ENCODE assay signal across 12 cellular contexts in the genomic region with DNA sequence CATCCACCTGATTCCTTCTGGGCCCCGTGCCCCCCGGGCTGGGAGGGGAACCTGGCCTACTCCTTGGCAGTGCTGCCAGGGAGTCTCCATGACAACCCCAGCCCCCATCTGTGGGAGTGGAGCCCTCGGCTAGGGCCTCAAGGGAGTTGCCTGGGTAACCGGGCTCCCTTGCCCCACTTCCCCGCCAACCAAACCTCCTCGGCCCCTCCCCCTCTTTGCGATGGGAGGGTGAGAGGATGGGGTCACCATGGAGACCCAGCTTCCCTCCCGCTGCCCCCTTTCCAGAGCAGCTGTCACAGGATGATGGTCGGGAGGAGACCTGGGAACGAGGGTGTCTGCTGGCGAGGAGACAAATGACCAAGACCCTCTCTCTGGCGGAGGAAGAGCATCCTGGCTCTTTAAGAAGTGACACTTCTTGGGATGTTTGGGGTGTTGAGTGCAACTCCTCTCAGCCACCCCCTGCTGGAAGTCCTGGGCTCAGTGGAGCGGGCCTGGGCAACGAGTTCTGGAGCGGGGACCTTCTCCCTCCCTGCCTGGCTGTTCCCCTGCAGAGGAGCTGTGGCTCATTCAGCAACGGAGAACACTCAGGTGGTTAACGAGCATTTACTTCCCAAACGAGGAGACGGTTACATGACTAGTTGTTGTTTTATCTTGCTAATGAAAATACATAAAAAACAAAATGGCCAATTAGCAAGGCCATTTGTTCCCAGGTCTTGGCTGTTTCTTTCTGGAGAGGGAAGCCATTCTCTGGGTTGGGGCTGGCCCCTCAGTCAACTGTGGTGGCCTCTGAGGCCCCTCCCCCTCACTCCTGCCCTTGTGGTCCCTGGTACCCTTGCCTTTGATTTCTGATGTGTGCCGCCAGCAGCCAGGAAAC.
DNase-seq lines count a peak whose midpoint lies in the region; ATAC-seq lines count a peak whose summit lies in the region.
"Had no signal": no experiment of that assay in that cellular context is flagged by ENCODE, and none has a peak within 500 bp of the region (broad histone marks: within the 10 kb centered on the region; RNA-seq: fewer than 3 reads in every experiment).

No MANE protein-coding gene starts in this region.

- no peak overlapping the region for H3K27ac Mint-ChIP-seq in activated T-helper 17 cell treated with anti-CD3 and anti-CD28 coated beads, Interleukin-2, amount 50 U/mL, for 72 hours
- H3K27ac Mint-ChIP-seq: activated CD4-positive, alpha-beta memory T cell treated with anti-CD3 and anti-CD28 coated beads for 36 hours; T-helper 1 cell treated with Interleukin-12 subunit alpha and Interleukin-12 subunit beta and Interleukin-4 antibody, amounts not matched to agents 30 μg/mL and 1 μg/mL, for 36 hours had no signal

- no peaks in the 10 kb centered on the region for H3K9me3 Mint-ChIP-seq in activated T-helper 17 cell treated with anti-CD3 and anti-CD28 coated beads, Interleukin-2, amount 50 U/mL, for 72 hours

- peak in 11 of 14 donors; percentile 35 to 87 (median 78) for DNase-seq in C1 segment of cervical spinal cord (lab: John Stamatoyannopoulos, UW)
- DNase-seq in NCI-H1105 treated with DMSO at 0.1 percent for 48 hours (lab: John Stamatoyannopoulos, UW) = peak; percentile 91
- DNase-seq in medulla oblongata (ENCODE audit: extremely low spot score) = peak; percentile 89
- DNase-seq in left cardiac atrium = no peak
- no peak for DNase-seq in activated CD4-positive, alpha-beta T cell treated with anti-CD3 and anti-CD28 coated beads for 48 hours
- no peak for DNase-seq in activated gamma-delta T cell treated with Interleukin-2 at 50 U/mL for 16 hours
- DNase-seq: activated CD4-positive, alpha-beta memory T cell treated with anti-CD3 and anti-CD28 coated beads for 36 hours; PC-3 had no signal

- no peaks in the 10 kb centered on the region for H3K36me3 Mint-ChIP-seq in activated T-helper 17 cell treated with anti-CD3 and anti-CD28 coated beads, Interleukin-2, amount 50 U/mL, for 72 hours (ENCODE audit: low read depth)
- H3K36me3 Mint-ChIP-seq: activated CD4-positive, alpha-beta memory T cell treated with anti-CD3 and anti-CD28 coated beads for 36 hours had no signal

- H3K27me3 Mint-ChIP-seq in activated T-helper 17 cell treated with anti-CD3 and anti-CD28 coated beads, Interleukin-2, amount 50 U/mL, for 72 hours = peaks cover 18% of the 10 kb centered on the region

- ATAC-seq in left cardiac atrium = no peak
- ATAC-seq in activated T-helper 17 cell treated with anti-CD3 and anti-CD28 coated beads, Interleukin-2, amount 50 U/mL, for 72 hours (replicated peaks) = no peak
- ATAC-seq: PC-3 had no signal

- peak overlapping the region; percentile 65 for H3K27ac ChIP-seq in angular gyrus (ENCODE audit: low read depth, low read length)
- H3K27ac ChIP-seq: neutrophil had no signal

- intact Hi-C loops in left cardiac atrium (cut with DNase I) = no loop called here

- H3K4me3 Mint-ChIP-seq in activated T-helper 17 cell treated with anti-CD3 and anti-CD28 coated beads, Interleukin-2, amount 50 U/mL, for 72 hours = no peak overlapping the region
- H3K4me3 Mint-ChIP-seq: activated CD4-positive, alpha-beta memory T cell treated with anti-CD3 and anti-CD28 coated beads for 36 hours; T-helper 1 cell treated with Interleukin-12 subunit alpha and Interleukin-12 subunit beta and Interleukin-4 antibody, amounts not matched to agents 30 μg/mL and 1 μg/mL, for 36 hours had no signal

- no peaks in the 10 kb centered on the region for H3K4me1 Mint-ChIP-seq in activated T-helper 17 cell treated with anti-CD3 and anti-CD28 coated beads, Interleukin-2, amount 50 U/mL, for 72 hours

Comparison
In these comparisons a context has a peak if more than half of its experiments do, and no peak if none do; other contexts are left out.
1. DNase-seq: peak in C1 segment of cervical spinal cord (11 of 14), NCI-H1105 treated with DMSO at 0.1 percent for 48 hours (single experiment) and medulla oblongata (single experiment); none in left cardiac atrium (single experiment), activated CD4-positive, alpha-beta T cell treated with anti-CD3 and anti-CD28 coated beads for 48 hours (single experiment) and activated gamma-delta T cell treated with Interleukin-2 at 50 U/mL for 16 hours (single experiment).